ENCODE assay signal across 24 cellular contexts in genomic region chr2:241796209-241796608, GRCh38. TPM values are rescaled to one million over a fixed set of nuclear protein-coding genes. Genes with fewer than 3 reads are reported as not detected.
DNase-seq lines count a peak whose midpoint lies in the region; ATAC-seq and TF ChIP-seq lines count a peak whose summit lies in the region.
"Had no signal": no experiment of that assay in that cellular context is flagged by ENCODE, and none has a peak within 500 bp of the region (broad histone marks: within the 10 kb centered on the region; RNA-seq: fewer than 3 reads in every experiment).

No MANE protein-coding gene starts in this region.

- H3K4me1 ChIP-seq in right cardiac atrium (ENCODE audit: control insufficient read depth, insufficient read depth, low read length) = no peaks in the 10 kb centered on the region
- peaks cover 0 to 12% of the 10 kb centered on the region in 2 experiments; a peak in 1 of 4 replicates for H3K4me1 ChIP-seq in SK-N-SH (ENCODE audit: control insufficient read depth in 1 of 2, insufficient read depth in 2 of 2, low read depth in 1 of 2, low read length in 1 of 2)
- H3K4me1 ChIP-seq: SJCRH30 had no signal

- POLR2A ChIA-PET in GM10248 (lab: Yijun Ruan, JAX) = no interaction called here
- POLR2A ChIA-PET in SK-N-SH (lab: Yijun Ruan, JAX) = interaction anchor here (0.5 kb wide), 1 partner anchor 16 kb away, joined by 3 read pairs; no protein-coding TSS in a partner anchor

- TF ChIP-seq CTCF in GM10248 (IDR thresholded peaks at IDR 0.05; ENCODE audit: control extremely low read depth, extremely low read depth, low read depth, missing control alignments) = no peak
- no peak for TF ChIP-seq CTCF in NB4 (IDR thresholded peaks at IDR 0.05; ENCODE audit: low read depth, low read length)
- TF ChIP-seq CTCF in SK-N-SH (IDR thresholded peaks at IDR 0.05) = no peak

- WGBS in right cardiac atrium = 94% methylated on average over 13 of the region's 13 CpGs
- 90% methylated on average over 10 of the region's 13 CpGs for WGBS in SK-N-SH (ENCODE audit: low lambda C conversion rate)

- no peak overlapping the region for H2AFZ ChIP-seq in SK-N-SH (ENCODE audit: low read depth)

- H3K4me3 ChIP-seq in right cardiac atrium (ENCODE audit: low read length) = no peak overlapping the region
- H3K4me3 ChIP-seq in NB4 (ENCODE audit: low read depth, low read length) = no peak overlapping the region
- H3K4me3 ChIP-seq in SK-N-SH (ENCODE audit: low read depth in 2 of 2, low read length in 1 of 2) = no peak overlapping the region
- H3K4me3 ChIP-seq: GM12878, SJCRH30 had no signal

- H3K36me3 ChIP-seq in SK-N-SH (replicated peaks in 1 of 2; ENCODE audit: control insufficient read depth in 1 of 2, insufficient read depth in 2 of 2, low read length in 1 of 2) = no peaks in the 10 kb centered on the region
- H3K36me3 ChIP-seq: SJCRH30 had no signal

- H3K9me2 ChIP-seq in SK-N-SH = no peaks in the 10 kb centered on the region

- H3K27ac ChIP-seq in right cardiac atrium (ENCODE audit: low read length) = no peak overlapping the region
- no peak overlapping the region for H3K27ac ChIP-seq in SK-N-SH (ENCODE audit: low read depth in 2 of 2, low read length in 1 of 2)
- H3K27ac ChIP-seq: SJCRH30 had no signal

- no peaks in the 10 kb centered on the region for H3F3A ChIP-seq in SK-N-SH (replicated peaks; ENCODE audit: insufficient read depth)

- intact Hi-C loops in cardiac septum (cut with DNase I) = no loop called here
- intact Hi-C loops in right cardiac atrium (cut with DNase I) = no loop called here
- intact Hi-C loops in posterior vena cava (cut with DNase I) = no loop called here

- no peak for TF ChIP-seq POLR2A in NB4 (IDR thresholded peaks at IDR 0.05; ENCODE audit: extremely low read depth, insufficient read length)

- H3K4me2 ChIP-seq in SK-N-SH = no peak overlapping the region

- DNase-seq in cardiac septum (ENCODE audit: low spot score) = peak; percentile 70
- DNase-seq in right cardiac atrium = no peak
- DNase-seq in GM10248 (ENCODE audit: extremely low spot score) = peak; percentile 9
- DNase-seq in NB4 (ENCODE audit: low read depth) = peak; percentile 0
- DNase-seq in posterior vena cava (ENCODE audit: low spot score) = peak; percentile 40
- no peak for DNase-seq in SK-N-SH
- DNase-seq in RKO (ENCODE audit: low spot score) = no peak
- DNase-seq: CD4-positive, alpha-beta memory T cell; DMS 273 treated with DMSO at 0.1 percent for 48 hours; DMS79 treated with DMSO at 0.1 percent for 48 hours; NCI-H1105 treated with DMSO at 0.1 percent for 48 hours; NCI-H1694; NCI-H2081; NCI-H2171; NCI-H345; NCI-H524; NCI-H774; SJCRH30 had no signal

- CTCF ChIA-PET in GM10248 (lab: Yijun Ruan, JAX) (interaction anchor here (1.7 kb wide), 1 partner anchor 8 kb away, joined by 4 read pairs; no protein-coding TSS in a partner anchor), SK-N-SH (lab: Yijun Ruan, JAX) (interaction anchor here (1.1 to 1.3 kb wide), 2 partner anchors 12 to 24 kb away, joined by 3 to 4 read pairs; partner anchors contain the start of gene NEU4)

- H3K79me2 ChIP-seq in SK-N-SH (ENCODE audit: insufficient read depth) = no peaks in the 10 kb centered on the region

- no peak overlapping the region for H3K9ac ChIP-seq in SK-N-SH

- no peak for TF ChIP-seq RAD21 in SK-N-SH (IDR thresholded peaks at IDR 0.05; ENCODE audit: low read length)

- H3K27me3 ChIP-seq in right cardiac atrium (ENCODE audit: control insufficient read depth, insufficient read depth) (no peaks in the 10 kb centered on the region), SK-N-SH (ENCODE audit: insufficient read depth) (no peaks in the 10 kb centered on the region)

- no peak for TF ChIP-seq EP300 in SK-N-SH (IDR thresholded peaks at IDR 0.05; ENCODE audit: borderline replicate concordance in 1 of 2, low read depth in 1 of 2, low read length in 1 of 2)

- H3K9me3 ChIP-seq in right cardiac atrium (ENCODE audit: control insufficient read depth, low read length) = no peaks in the 10 kb centered on the region
- no peaks in the 10 kb centered on the region for H3K9me3 ChIP-seq in SK-N-SH
- H3K9me3 ChIP-seq: Caco-2, SJCRH30 had no signal

- no peaks in the 10 kb centered on the region for H4K20me1 ChIP-seq in SK-N-SH (ENCODE audit: insufficient read depth)

- no peak for ATAC-seq in right cardiac atrium
- ATAC-seq: GM12878, Panc1 had no signal

TF ChIP-seq in SK-N-SH, 30 proteins besides CTCF, POLR2A, EP300 and RAD21:
- no peak for TF ChIP-seq MXI1 (IDR thresholded peaks at IDR 0.05; ENCODE audit: low read depth, low read length)
- no peak for TF ChIP-seq PBX3 (IDR thresholded peaks at IDR 0.05)
- TF ChIP-seq EZH2phosphoT487 (IDR thresholded peaks at IDR 0.05; ENCODE audit: borderline replicate concordance, low read depth) = no peak
- TF ChIP-seq RXRA (IDR thresholded peaks at IDR 0.05; ENCODE audit: borderline replicate concordance, low read depth) = no peak
- TF ChIP-seq JUND (IDR thresholded peaks at IDR 0.05) = no peak
- no peak for TF ChIP-seq YY1 (IDR thresholded peaks at IDR 0.05; ENCODE audit: low read depth)
TF ChIP-seq in SK-N-SH: peak in this region for 0.

RNA-seq across cellular contexts. Expression of gene NEU4, which starts 12.8 kb away (rescaled TPM):
- total RNA-seq in cardiac septum (not detected), right cardiac atrium (1 to 10 TPM in 1 of 4 donors, under 1 TPM in 2, not detected in 1; 0.17 to 1.4 (median 0.84) TPM), posterior vena cava (under 1 TPM in 1 of 2 donors, not detected in 1; 0.38 TPM)
- polyA plus RNA-seq in right cardiac atrium (0.68 TPM), SK-N-SH (2012; rRNA removed) (0.05 TPM in 1 of 2 replicates, not detected in the other)
- polyA plus RNA-seq in SK-N-SH (2012; cell fraction: cytosol; rRNA removed) = 0.03 and 0.07 TPM in 2 replicates
- polyA plus RNA-seq in SK-N-SH (2012; cell fraction: nucleus; rRNA removed) = 0.54 and 0.62 TPM in 2 replicates
- total RNA-seq: H4 had no signal
- polyA plus RNA-seq: BJ, IgD-negative memory B cell had no signal

RNA-seq across cellular contexts. Expression of gene GAL3ST2, which starts 19.6 kb away (rescaled TPM):
- total RNA-seq in cardiac septum (not detected), right cardiac atrium (under 1 TPM in 2 of 4 donors, not detected in 2; 0.23 to 0.29 TPM), posterior vena cava (not detected)
- polyA plus RNA-seq in right cardiac atrium (0.09 TPM), SK-N-SH (2012; rRNA removed) (0.10 and 0.15 TPM in 2 replicates)
- polyA plus RNA-seq in SK-N-SH (2012; cell fraction: cytosol; rRNA removed) = 0.04 TPM in 1 of 2 replicates, not detected in the other
- polyA plus RNA-seq in SK-N-SH (2012; cell fraction: nucleus; rRNA removed) = 0.74 and 1.0 TPM in 2 replicates
- total RNA-seq: H4, SJCRH30 had no signal
- polyA plus RNA-seq: BJ, IgD-negative memory B cell had no signal

Comparison
In these comparisons a context has a peak if more than half of its experiments do, and no peak if none do; other contexts are left out.
1. DNase-seq: peak in cardiac septum (single experiment), GM10248 (single experiment), NB4 (single experiment) and posterior vena cava (single experiment); none in right cardiac atrium (0 of 3), SK-N-SH (single experiment) and RKO (single experiment).